Comparison of ENCODE assay signal across 12 cellular contexts in the genomic region with DNA sequence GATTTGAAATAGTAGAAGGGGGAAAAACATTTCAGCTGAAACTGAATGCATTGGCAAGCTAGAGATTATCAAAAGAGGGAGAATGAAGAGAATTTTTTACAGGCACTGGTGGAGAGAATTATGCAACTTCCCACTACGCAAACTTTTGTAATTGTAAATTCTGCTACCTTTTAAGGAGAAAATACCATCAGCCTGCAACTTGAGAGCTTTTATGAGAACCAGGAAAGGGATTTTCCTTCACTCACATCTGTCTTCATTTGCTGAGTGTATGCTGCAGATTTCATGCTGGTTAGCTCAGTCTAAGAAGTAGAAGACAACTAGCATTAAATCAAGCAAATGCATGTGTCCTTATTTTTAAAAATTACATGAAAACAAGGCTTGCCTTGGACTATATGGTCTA. TPM values are rescaled to one million over a fixed set of nuclear protein-coding genes. Genes with fewer than 3 reads are reported as not detected.
A peak's percentile ranks its signal among the peaks of the same experiment; 100 is the strongest.
DNase-seq lines count a peak whose midpoint lies in the region; TF ChIP-seq lines count a peak whose summit lies in the region.
"Had no signal": no experiment of that assay in that cellular context is flagged by ENCODE, and none has a peak within 500 bp of the region (broad histone marks: within the 10 kb centered on the region; RNA-seq: fewer than 3 reads in every experiment).

No MANE protein-coding gene starts in this region.

- no peak overlapping the region for H3K4ac ChIP-seq in mesenchymal stem cell (ENCODE audit: low read depth in 1 of 2, low read length in 2 of 2)

- H3K9me3 ChIP-seq in KOPT-K1 (ENCODE audit: insufficient read depth, low read length, poor library complexity, severe bottlenecking) (peaks cover 8% of the 10 kb centered on the region), mesenchymal stem cell (ENCODE audit: control insufficient read depth, low read length) (no peaks in the 10 kb centered on the region), thyroid gland (no peaks in the 10 kb centered on the region)

- intact Hi-C loops in thyroid gland (cut with DNase I) = no loop called here

- H3K36me3 ChIP-seq in KOPT-K1 (ENCODE audit: insufficient read depth, low read length) = no peaks in the 10 kb centered on the region
- no peaks in the 10 kb centered on the region for H3K36me3 ChIP-seq in mesenchymal stem cell (ENCODE audit: control insufficient read depth in 1 of 2, insufficient read depth in 2 of 2, low read depth in 1 of 2, low read length in 2 of 2)
- H3K36me3 ChIP-seq in thyroid gland = no peaks in the 10 kb centered on the region

- in situ Hi-C loops in ACHN (cut with HindIII; ENCODE audit: low pct_ligation_motif_present, low pct_unique_long_range_greater_than_20kb, low sequenced_read_pairs) = no loop called here

- H3K4me3 ChIP-seq in mesenchymal stem cell (ENCODE audit: insufficient read depth in 1 of 2, low read depth in 1 of 2, low read length in 2 of 2) = peak overlapping the region in 1 of 2 experiments; percentile 65
- H3K4me3 ChIP-seq in thyroid gland (replicated peaks in 1 of 3) = no peak overlapping the region

- no peak overlapping the region for H2BK5ac ChIP-seq in mesenchymal stem cell (ENCODE audit: low read depth, low read length, poor library complexity, severe bottlenecking)

- no peaks in the 10 kb centered on the region for H3K4me1 ChIP-seq in mesenchymal stem cell (ENCODE audit: control insufficient read depth, insufficient read depth, low read depth, low read length)
- H3K4me1 ChIP-seq in thyroid gland = peaks cover 3 to 8% of the 10 kb centered on the region in 2 donors

- no peak overlapping the region for H2BK15ac ChIP-seq in mesenchymal stem cell (ENCODE audit: low read depth, poor library complexity, severe bottlenecking)

- no peaks in the 10 kb centered on the region for H3K79me1 ChIP-seq in mesenchymal stem cell (replicated peaks; ENCODE audit: low read length, poor library complexity, severe bottlenecking)

- no peak for TF ChIP-seq CTCF in thyroid gland (IDR thresholded peaks at IDR 0.05)

- DNase-seq in dedifferentiated amniotic fluid mesenchymal stem cell (ENCODE audit: extremely low spot score) = peak; percentile 84
- DNase-seq in mesenchymal stem cell = peak; percentile 80
- no peak for DNase-seq in thyroid gland
- DNase-seq in NCI-H2227 (lab: John Stamatoyannopoulos, UW; ENCODE audit: unreplicated experiment) = no peak
- DNase-seq in ACHN = no peak
- no peak for DNase-seq in activated T-cell treated with anti-CD3 and anti-CD28 coated beads for 4 hours
- DNase-seq in NCI-H146 treated with DMSO at 0.1 percent for 48 hours (lab: John Stamatoyannopoulos, UW; ENCODE audit: unreplicated experiment) = no peak
- DNase-seq: activated CD4-positive, alpha-beta T cell treated with anti-CD3 and anti-CD28 coated beads for 4 hours; activated naive CD4-positive, alpha-beta T cell treated with anti-CD3 and anti-CD28 coated beads, Interleukin-2, amount 50 U/mL, for 16 hours; naive B cell; PC-3 had no signal

- H3K14ac ChIP-seq in mesenchymal stem cell (ENCODE audit: low read length in 2 of 2) = no peak overlapping the region

- no peak overlapping the region for H2BK120ac ChIP-seq in mesenchymal stem cell (ENCODE audit: low read depth, low read length)

- H3K4me2 ChIP-seq in mesenchymal stem cell (ENCODE audit: low read length, poor library complexity, severe bottlenecking) = no peak overlapping the region

- H3K23ac ChIP-seq in mesenchymal stem cell (ENCODE audit: low read length in 2 of 2) = no peak overlapping the region

- no peak for TF ChIP-seq POLR2A in thyroid gland (IDR thresholded peaks at IDR 0.05)

- no peak overlapping the region for H2AK5ac ChIP-seq in mesenchymal stem cell (ENCODE audit: low read length, severe bottlenecking)

- H2AFZ ChIP-seq in mesenchymal stem cell (ENCODE audit: low read depth, low read length) = no peak overlapping the region

- peak overlapping the region; percentile 82 for H3K9ac ChIP-seq in mesenchymal stem cell (ENCODE audit: low read length)

- no peaks in the 10 kb centered on the region for H3K27me3 ChIP-seq in mesenchymal stem cell (ENCODE audit: control insufficient read depth in 1 of 2, insufficient read depth in 1 of 2, low read length in 2 of 2)
- no peaks in the 10 kb centered on the region for H3K27me3 ChIP-seq in thyroid gland

- H4K91ac ChIP-seq in mesenchymal stem cell (ENCODE audit: low read length) = no peak overlapping the region

- H3K27ac ChIP-seq in KOPT-K1 (ENCODE audit: low read depth, low read length, poor library complexity, severe bottlenecking) = peak overlapping the region; percentile 14
- no peak overlapping the region for H3K27ac ChIP-seq in mesenchymal stem cell (ENCODE audit: low read length, poor library complexity, severe bottlenecking)
- H3K27ac ChIP-seq in thyroid gland = peak overlapping the region; percentile 32 to 71 (median 58)

- WGBS in mesenchymal stem cell = 0% methylated on average over 1 of the region's 1 CpG
- WGBS in thyroid gland, 2 donors = 60 to 66% methylated on average over 1 of the region's 1 CpG

- H4K8ac ChIP-seq in mesenchymal stem cell (ENCODE audit: low read length) = no peak overlapping the region

- no peak overlapping the region for H2BK12ac ChIP-seq in mesenchymal stem cell (ENCODE audit: low read length in 2 of 2)

- H3K18ac ChIP-seq in mesenchymal stem cell (ENCODE audit: low read depth in 1 of 2, low read length in 2 of 2) = no peak overlapping the region

RNA-seq across cellular contexts. Expression of gene ADAMTS1, which starts 43.7 kb away (rescaled TPM):
- 75.4 TPM for polyA plus RNA-seq in mesenchymal stem cell (2013, experiment 1 of 2)
- 67.0 TPM for polyA plus RNA-seq in mesenchymal stem cell (2013, experiment 2 of 2)
- total RNA-seq in thyroid gland = 10 to 100 TPM; 43.4 to 86.5 (median 56.3) TPM

Comparison
In these comparisons a context has a peak if more than half of its experiments do, and no peak if none do; other contexts are left out.
1. DNase-seq: peak in dedifferentiated amniotic fluid mesenchymal stem cell (single experiment) and mesenchymal stem cell (single experiment); none in thyroid gland (0 of 2), NCI-H2227 (single experiment), ACHN (single experiment), activated T-cell treated with anti-CD3 and anti-CD28 coated beads for 4 hours (single experiment) and NCI-H146 treated with DMSO at 0.1 percent for 48 hours (single experiment).